ENCODE assay signal across 23 cellular contexts in genomic region chr17:8959312-8959918, GRCh38. TPM values are rescaled to one million over a fixed set of nuclear protein-coding genes. Genes with fewer than 3 reads are reported as not detected.
DNase-seq lines count a peak whose midpoint lies in the region; ATAC-seq lines count a peak whose summit lies in the region.
"Had no signal": no experiment of that assay in that cellular context is flagged by ENCODE, and none has a peak within 500 bp of the region (broad histone marks: within the 10 kb centered on the region; RNA-seq: fewer than 3 reads in every experiment).

No MANE protein-coding gene starts in this region.

- no peak overlapping the region for H3K14ac ChIP-seq in mesenchymal stem cell (ENCODE audit: low read length in 2 of 2)

- no peak overlapping the region for H2AK5ac ChIP-seq in mesenchymal stem cell (ENCODE audit: low read length, severe bottlenecking)

- H3K27ac ChIP-seq in KOPT-K1 (ENCODE audit: low read depth, low read length, poor library complexity, severe bottlenecking) (peak overlapping the region; percentile 54), mesenchymal stem cell (ENCODE audit: low read length, poor library complexity, severe bottlenecking) (no peak overlapping the region)
- H3K27ac ChIP-seq: pancreas, right lobe of liver, RWPE1, thoracic aorta had no signal

- H3K23ac ChIP-seq in mesenchymal stem cell (ENCODE audit: low read length in 2 of 2) = no peak overlapping the region

- H2BK5ac ChIP-seq in mesenchymal stem cell (ENCODE audit: low read depth, low read length, poor library complexity, severe bottlenecking) = no peak overlapping the region

- no peak overlapping the region for H2BK12ac ChIP-seq in mesenchymal stem cell (ENCODE audit: low read length in 2 of 2)

- no peak for DNase-seq in activated T-cell treated with anti-CD3 and anti-CD28 coated beads, Interleukin-2, amount 50 U/mL, for 72 hours
- DNase-seq in activated T-cell treated with anti-CD3 and anti-CD28 coated beads, Interleukin-2, amount 50 U/mL, for 1 hour = no peak
- DNase-seq in activated naive CD8-positive, alpha-beta T cell treated with anti-CD3 and anti-CD28 coated beads, Interleukin-2, amount 50 U/mL, for 24 hours = no peak
- DNase-seq in HuH-7.5 (ENCODE audit: low spot score) (no peak), mesenchymal stem cell (no peak)
- DNase-seq: ACHN; anterior cingulate cortex; caudate nucleus; effector CD4-positive, alpha-beta T cell; mammary epithelial cell; naive B cell; NCI-H2171 treated with DMSO at 0.1 percent for 48 hours; NCI-H526 treated with DMSO at 0.1 percent for 48 hours; pancreas; right lobe of liver had no signal

- no peak overlapping the region for H3K4me3 ChIP-seq in mesenchymal stem cell (ENCODE audit: insufficient read depth in 1 of 2, low read depth in 1 of 2, low read length in 2 of 2)
- H3K4me3 ChIP-seq: K562, pancreas, right lobe of liver, thoracic aorta had no signal

- peak overlapping the region; percentile 70 to 90 for H3K4me3 Mint-ChIP-seq in activated T-cell treated with anti-CD3 and anti-CD28 coated beads, Interleukin-2, amount 50 U/mL, for 72 hours
- peak overlapping the region; percentile 49 for H3K4me3 Mint-ChIP-seq in activated naive CD8-positive, alpha-beta T cell treated with anti-CD3 and anti-CD28 coated beads, Interleukin-2, amount 50 U/mL, for 24 hours
- H3K4me3 Mint-ChIP-seq in stimulated activated memory B cell treated with anti-CD40 and anti-IgM and Interleukin-4, amounts not matched to agents 10 μg/mL and 1 μg/mL and 100 μg/mL, for 72 hours = no peak overlapping the region

- H2AFZ ChIP-seq in mesenchymal stem cell (ENCODE audit: low read depth, low read length) = no peak overlapping the region

- H3K18ac ChIP-seq in mesenchymal stem cell (ENCODE audit: low read depth in 1 of 2, low read length in 2 of 2) = no peak overlapping the region

- no peaks in the 10 kb centered on the region for H3K27me3 Mint-ChIP-seq in activated T-cell treated with anti-CD3 and anti-CD28 coated beads, Interleukin-2, amount 50 U/mL, for 72 hours (ENCODE audit: low read depth)
- H3K27me3 Mint-ChIP-seq in activated naive CD8-positive, alpha-beta T cell treated with anti-CD3 and anti-CD28 coated beads, Interleukin-2, amount 50 U/mL, for 24 hours = no peaks in the 10 kb centered on the region
- no peaks in the 10 kb centered on the region for H3K27me3 Mint-ChIP-seq in stimulated activated memory B cell treated with anti-CD40 and anti-IgM and Interleukin-4, amounts not matched to agents 10 μg/mL and 1 μg/mL and 100 μg/mL, for 72 hours
- H3K27me3 Mint-ChIP-seq: naive B cell had no signal

- H4K91ac ChIP-seq in mesenchymal stem cell (ENCODE audit: low read length) = no peak overlapping the region

- no peak overlapping the region for H3K4ac ChIP-seq in mesenchymal stem cell (ENCODE audit: low read depth in 1 of 2, low read length in 2 of 2)

- H3K27me3 ChIP-seq in mesenchymal stem cell (ENCODE audit: control insufficient read depth in 1 of 2, insufficient read depth in 1 of 2, low read length in 2 of 2) = peaks cover 22 to 33% of the 10 kb centered on the region in 2 experiments
- H3K27me3 ChIP-seq: pancreas, right lobe of liver had no signal

- H3K4me1 Mint-ChIP-seq in activated T-cell treated with anti-CD3 and anti-CD28 coated beads, Interleukin-2, amount 50 U/mL, for 72 hours (ENCODE audit: low read depth) = peaks cover 96% of the 10 kb centered on the region
- H3K4me1 Mint-ChIP-seq in activated naive CD8-positive, alpha-beta T cell treated with anti-CD3 and anti-CD28 coated beads, Interleukin-2, amount 50 U/mL, for 24 hours = peaks cover 93% of the 10 kb centered on the region
- H3K4me1 Mint-ChIP-seq in stimulated activated memory B cell treated with anti-CD40 and anti-IgM and Interleukin-4, amounts not matched to agents 10 μg/mL and 1 μg/mL and 100 μg/mL, for 72 hours = peaks cover 90% of the 10 kb centered on the region

- H3K27ac Mint-ChIP-seq in activated T-cell treated with anti-CD3 and anti-CD28 coated beads, Interleukin-2, amount 50 U/mL, for 72 hours = peak overlapping the region; percentile 78
- peak overlapping the region; percentile 79 for H3K27ac Mint-ChIP-seq in activated naive CD8-positive, alpha-beta T cell treated with anti-CD3 and anti-CD28 coated beads, Interleukin-2, amount 50 U/mL, for 24 hours
- peak overlapping the region; percentile 49 for H3K27ac Mint-ChIP-seq in stimulated activated memory B cell treated with anti-CD40 and anti-IgM and Interleukin-4, amounts not matched to agents 10 μg/mL and 1 μg/mL and 100 μg/mL, for 72 hours

- H3K79me1 ChIP-seq in mesenchymal stem cell (replicated peaks; ENCODE audit: low read length, poor library complexity, severe bottlenecking) = no peaks in the 10 kb centered on the region

- H3K36me3 Mint-ChIP-seq in activated T-cell treated with anti-CD3 and anti-CD28 coated beads, Interleukin-2, amount 50 U/mL, for 72 hours (ENCODE audit: insufficient read depth in 2 of 2) = peaks cover 22 to 31% of the 10 kb centered on the region in 2 donors
- peaks cover 40% of the 10 kb centered on the region for H3K36me3 Mint-ChIP-seq in activated naive CD8-positive, alpha-beta T cell treated with anti-CD3 and anti-CD28 coated beads, Interleukin-2, amount 50 U/mL, for 24 hours (ENCODE audit: low read depth)
- H3K36me3 Mint-ChIP-seq in stimulated activated memory B cell treated with anti-CD40 and anti-IgM and Interleukin-4, amounts not matched to agents 10 μg/mL and 1 μg/mL and 100 μg/mL, for 72 hours = peaks cover 40% of the 10 kb centered on the region

- peaks cover 0 to 4% of the 10 kb centered on the region in 2 donors for H3K9me3 Mint-ChIP-seq in activated T-cell treated with anti-CD3 and anti-CD28 coated beads, Interleukin-2, amount 50 U/mL, for 72 hours
- no peaks in the 10 kb centered on the region for H3K9me3 Mint-ChIP-seq in activated naive CD8-positive, alpha-beta T cell treated with anti-CD3 and anti-CD28 coated beads, Interleukin-2, amount 50 U/mL, for 24 hours
- no peaks in the 10 kb centered on the region for H3K9me3 Mint-ChIP-seq in stimulated activated memory B cell treated with anti-CD40 and anti-IgM and Interleukin-4, amounts not matched to agents 10 μg/mL and 1 μg/mL and 100 μg/mL, for 72 hours
- H3K9me3 Mint-ChIP-seq: naive B cell had no signal

- 72% methylated on average over 9 of the region's 9 CpGs for WGBS in mesenchymal stem cell

- no peak overlapping the region for H2BK15ac ChIP-seq in mesenchymal stem cell (ENCODE audit: low read depth, poor library complexity, severe bottlenecking)

- no peak overlapping the region for H2BK120ac ChIP-seq in mesenchymal stem cell (ENCODE audit: low read depth, low read length)

- H3K9me3 ChIP-seq in KOPT-K1 (ENCODE audit: insufficient read depth, low read length, poor library complexity, severe bottlenecking) = no peaks in the 10 kb centered on the region
- no peaks in the 10 kb centered on the region for H3K9me3 ChIP-seq in mesenchymal stem cell (ENCODE audit: control insufficient read depth, low read length)
- H3K9me3 ChIP-seq: pancreas, right lobe of liver, thoracic aorta had no signal

- ATAC-seq in activated T-cell treated with anti-CD3 and anti-CD28 coated beads, Interleukin-2, amount 50 U/mL, for 72 hours (replicated peaks in 1 of 2) = no peak
- no peak for ATAC-seq in activated naive CD8-positive, alpha-beta T cell treated with anti-CD3 and anti-CD28 coated beads, Interleukin-2, amount 50 U/mL, for 24 hours
- ATAC-seq in stimulated activated memory B cell treated with anti-CD40 and anti-IgM and Interleukin-4, amounts not matched to agents 10 μg/mL and 1 μg/mL and 100 μg/mL, for 72 hours = no peak
- no peak for ATAC-seq in HG03039 (IDR thresholded peaks at IDR 0.05; ENCODE audit: unreplicated experiment)
- ATAC-seq: K562, pancreas, right lobe of liver, SK-N-SH treated with all-trans-retinoic acid at 6 μM for 48 hours had no signal

- H3K36me3 ChIP-seq in KOPT-K1 (ENCODE audit: insufficient read depth, low read length) (peaks cover 9% of the 10 kb centered on the region; the same call in 1 of the 2 replicates), mesenchymal stem cell (ENCODE audit: control insufficient read depth in 1 of 2, insufficient read depth in 2 of 2, low read depth in 1 of 2, low read length in 2 of 2) (no peaks in the 10 kb centered on the region)
- H3K36me3 ChIP-seq: pancreas, right lobe of liver, thoracic aorta had no signal

- H3K4me2 ChIP-seq in mesenchymal stem cell (ENCODE audit: low read length, poor library complexity, severe bottlenecking) = no peak overlapping the region

- no peaks in the 10 kb centered on the region for H3K4me1 ChIP-seq in mesenchymal stem cell (ENCODE audit: control insufficient read depth, insufficient read depth, low read depth, low read length)
- H3K4me1 ChIP-seq: pancreas, right lobe of liver had no signal

- H4K8ac ChIP-seq in mesenchymal stem cell (ENCODE audit: low read length) = no peak overlapping the region

- no peak overlapping the region for H3K9ac ChIP-seq in mesenchymal stem cell (ENCODE audit: low read length)

RNA-seq across cellular contexts. Expression of gene PIK3R5, which starts 6.1 kb away (rescaled TPM):
- 10 to 100 TPM; 43.0 to 45.4 TPM for total RNA-seq in activated T-cell treated with anti-CD3 and anti-CD28 coated beads, Interleukin-2, amount 50 U/mL, for 72 hours
- not detected for polyA plus RNA-seq in mesenchymal stem cell (2013, experiment 1 of 2)
- polyA plus RNA-seq in mesenchymal stem cell (2013, experiment 2 of 2) = not detected
- total RNA-seq: H4 had no signal
